Comparison of ENCODE assay signal across 16 cellular contexts in the genomic region with DNA sequence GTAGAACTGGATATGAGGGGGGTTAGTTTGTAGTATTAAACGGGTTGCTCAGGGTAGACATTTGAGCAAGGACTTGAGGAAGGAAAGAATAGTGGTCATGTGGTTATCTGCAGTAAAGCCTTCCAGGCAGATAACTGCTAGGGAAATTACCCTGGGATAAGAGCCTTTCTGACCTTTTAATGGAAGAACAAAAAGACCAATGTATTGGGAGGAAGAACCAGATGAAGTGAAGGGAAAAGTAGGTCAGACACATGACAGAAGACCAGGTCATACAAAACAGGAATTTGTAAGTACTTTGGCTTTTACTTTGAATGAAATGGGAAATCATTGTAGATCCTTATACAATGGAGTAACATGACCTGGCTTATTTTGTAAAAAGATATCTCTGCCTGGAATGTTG.
A peak's percentile ranks its signal among the peaks of the same experiment; 100 is the strongest.
DNase-seq lines count a peak whose midpoint lies in the region; ATAC-seq and TF ChIP-seq lines count a peak whose summit lies in the region.
"Had no signal": no experiment of that assay in that cellular context is flagged by ENCODE, and none has a peak within 500 bp of the region (broad histone marks: within the 10 kb centered on the region; RNA-seq: fewer than 3 reads in every experiment).

No MANE protein-coding gene starts in this region.

- POLR2A ChIA-PET in WTC11 (lab: Charles Lee) = interaction anchor here (0.6 kb wide), 1 partner anchor 1061 kb away, joined by 3 read pairs; no protein-coding TSS in a partner anchor

- H3K56ac ChIP-seq in mesendoderm (ENCODE audit: low read length) = no peak overlapping the region

- no peaks in the 10 kb centered on the region for H3K9me3 Mint-ChIP-seq in WTC11
- H3K9me3 Mint-ChIP-seq: CD8-positive, alpha-beta memory T cell; H9 had no signal

- no peak overlapping the region for H3K4me3 ChIP-seq in mesendoderm (ENCODE audit: low read length)

- no peak overlapping the region for H4K5ac ChIP-seq in mesendoderm (ENCODE audit: low read length)

- WGBS in mesendoderm (ENCODE audit: extremely low coverage, insufficient coverage, low lambda C conversion rate) = 100% methylated on average over 1 of the region's 1 CpG

- no peaks in the 10 kb centered on the region for H3K27me3 ChIP-seq in mesendoderm (ENCODE audit: insufficient read depth, low read length, poor library complexity)
- H3K27me3 ChIP-seq: BE2C had no signal

- H3K4ac ChIP-seq in mesendoderm (ENCODE audit: low read depth, low read length) = no peak overlapping the region

- H3K27ac Mint-ChIP-seq in WTC11 = 0 out of 2 replicates have a peak overlapping the region, but pooled peaks have one; percentile 9
- H3K27ac Mint-ChIP-seq: CD4-positive, CD25-positive, alpha-beta regulatory T cell; CD8-positive, alpha-beta memory T cell; H9 had no signal

- no peak overlapping the region for H3K23ac ChIP-seq in mesendoderm (ENCODE audit: low read length)

- no peak overlapping the region for H2BK120ac ChIP-seq in mesendoderm (ENCODE audit: low read depth, low read length)

- H3K4me1 Mint-ChIP-seq in WTC11 = peaks cover 15% of the 10 kb centered on the region
- H3K4me1 Mint-ChIP-seq: CD8-positive, alpha-beta memory T cell had no signal

- no peak overlapping the region for H2AK5ac ChIP-seq in mesendoderm (ENCODE audit: low read length)

- H3K79me1 ChIP-seq in mesendoderm (ENCODE audit: low read length) = no peaks in the 10 kb centered on the region

- H3K79me2 ChIP-seq in mesendoderm (ENCODE audit: control insufficient read depth, insufficient read depth, low read length) = no peaks in the 10 kb centered on the region

- ATAC-seq in WTC11 (no peak), GM18861 (IDR thresholded peaks at IDR 0.05; ENCODE audit: unreplicated experiment) (no peak), GM19035 (IDR thresholded peaks at IDR 0.05; ENCODE audit: unreplicated experiment) (no peak)

- CTCF ChIA-PET in WTC11 (lab: Charles Lee) = no interaction called here

- H3K18ac ChIP-seq in mesendoderm (ENCODE audit: low read length) = no peak overlapping the region

- no peaks in the 10 kb centered on the region for H3K27me3 Mint-ChIP-seq in WTC11 (ENCODE audit: low read depth)
- H3K27me3 Mint-ChIP-seq: CD4-positive, CD25-positive, alpha-beta regulatory T cell had no signal

- no peaks in the 10 kb centered on the region for H3K4me1 ChIP-seq in mesendoderm (ENCODE audit: control insufficient read depth, low read depth, low read length)
- H3K4me1 ChIP-seq: BE2C, Caco-2 had no signal

- H3K9ac ChIP-seq in mesendoderm (ENCODE audit: low read length) = no peak overlapping the region

- H3K4me3 Mint-ChIP-seq in WTC11 = no peak overlapping the region
- H3K4me3 Mint-ChIP-seq: CD4-positive, CD25-positive, alpha-beta regulatory T cell; CD8-positive, alpha-beta memory T cell; H9 had no signal

- no peak overlapping the region for H2BK15ac ChIP-seq in mesendoderm (replicated peaks; ENCODE audit: low read depth)

- H3K36me3 Mint-ChIP-seq in WTC11 = no peaks in the 10 kb centered on the region
- H3K36me3 Mint-ChIP-seq: CD4-positive, CD25-positive, alpha-beta regulatory T cell; CD8-positive, alpha-beta memory T cell had no signal

- no peak for TF ChIP-seq CTCF in WTC11 (IDR thresholded peaks at IDR 0.05)

- no peak overlapping the region for H3K4me2 ChIP-seq in mesendoderm (ENCODE audit: low read length)

- H4K8ac ChIP-seq in mesendoderm (ENCODE audit: low read depth, low read length) = no peak overlapping the region

- no peak overlapping the region for H3K27ac ChIP-seq in mesendoderm (ENCODE audit: low read depth, low read length)

- DNase-seq in WTC11 (ENCODE audit: low spot score) (no peak), epidermal melanocyte (ENCODE audit: insufficient read length, low spot score) (peak; percentile 20), mesendoderm (peak; percentile 11), HuH-7.5 (ENCODE audit: low spot score) (no peak)
- DNase-seq in stimulated activated CD4-positive, alpha-beta T cell treated with anti-CD3 and anti-CD28 coated beads, Interleukin-4, amount 100 ng/mL, for 4 hours = no peak
- DNase-seq: ACHN; BE2C; C1 segment of cervical spinal cord; Caco-2; CD4-positive, CD25-positive, alpha-beta regulatory T cell; CD8-positive, alpha-beta memory T cell; DMS79; GDM1; H9 had no signal

- H3K36me3 ChIP-seq in mesendoderm (ENCODE audit: control insufficient read depth, insufficient read depth, low read length) = no peaks in the 10 kb centered on the region
- H3K36me3 ChIP-seq: BE2C had no signal

- no peak overlapping the region for H2BK5ac ChIP-seq in mesendoderm (ENCODE audit: low read length)

TF ChIP-seq in WTC11, 78 proteins besides CTCF, POLR2A, EP300 and RAD21:
- no peak for TF ChIP-seq EMX1 (CRISPR knock-in tag; IDR thresholded peaks at IDR 0.05)
- TF ChIP-seq SOX15 (CRISPR knock-in tag; IDR thresholded peaks at IDR 0.05) = no peak
- TF ChIP-seq PRRX2 (CRISPR knock-in tag; IDR thresholded peaks at IDR 0.05) = no peak
- TF ChIP-seq, protein P1, sequence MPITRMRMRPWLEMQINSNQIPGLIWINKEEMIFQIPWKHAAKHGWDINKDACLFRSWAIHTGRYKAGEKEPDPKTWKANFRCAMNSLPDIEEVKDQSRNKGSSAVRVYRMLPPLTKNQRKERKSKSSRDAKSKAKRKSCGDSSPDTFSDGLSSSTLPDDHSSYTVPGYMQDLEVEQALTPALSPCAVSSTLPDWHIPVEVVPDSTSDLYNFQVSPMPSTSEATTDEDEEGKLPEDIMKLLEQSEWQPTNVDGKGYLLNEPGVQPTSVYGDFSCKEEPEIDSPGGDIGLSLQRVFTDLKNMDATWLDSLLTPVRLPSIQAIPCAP (CRISPR knock-in tag; IDR thresholded peaks at IDR 0.05) = no peak
- TF ChIP-seq SP1 (CRISPR knock-in tag; conservative IDR thresholded peaks at IDR 0.05) = no peak
- TF ChIP-seq, protein P2, sequence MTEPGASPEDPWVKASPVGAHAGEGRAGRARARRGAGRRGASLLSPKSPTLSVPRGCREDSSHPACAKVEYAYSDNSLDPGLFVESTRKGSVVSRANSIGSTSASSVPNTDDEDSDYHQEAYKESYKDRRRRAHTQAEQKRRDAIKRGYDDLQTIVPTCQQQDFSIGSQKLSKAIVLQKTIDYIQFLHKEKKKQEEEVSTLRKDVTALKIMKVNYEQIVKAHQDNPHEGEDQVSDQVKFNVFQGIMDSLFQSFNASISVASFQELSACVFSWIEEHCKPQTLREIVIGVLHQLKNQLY (CRISPR knock-in tag; IDR thresholded peaks at IDR 0.05) = no peak
- no peak for TF ChIP-seq KAT7 (CRISPR knock-in tag; IDR thresholded peaks at IDR 0.05; ENCODE audit: borderline replicate concordance)
- TF ChIP-seq IRF2 (CRISPR knock-in tag; IDR thresholded peaks at IDR 0.05; ENCODE audit: borderline replicate concordance, low read depth) = no peak
- TF ChIP-seq ESRRA (CRISPR knock-in tag; IDR thresholded peaks at IDR 0.05; ENCODE audit: borderline replicate concordance) = no peak
- TF ChIP-seq NFYB (CRISPR knock-in tag; conservative IDR thresholded peaks at IDR 0.05; ENCODE audit: low read depth) = no peak
- TF ChIP-seq PRDM15 (CRISPR knock-in tag; IDR thresholded peaks at IDR 0.05) = no peak
- no peak for TF ChIP-seq ZNF317 (CRISPR knock-in tag; IDR thresholded peaks at IDR 0.05; ENCODE audit: borderline replicate concordance, low read depth)
- TF ChIP-seq CREM (CRISPR knock-in tag; IDR thresholded peaks at IDR 0.05) = no peak
- TF ChIP-seq, protein P3, sequence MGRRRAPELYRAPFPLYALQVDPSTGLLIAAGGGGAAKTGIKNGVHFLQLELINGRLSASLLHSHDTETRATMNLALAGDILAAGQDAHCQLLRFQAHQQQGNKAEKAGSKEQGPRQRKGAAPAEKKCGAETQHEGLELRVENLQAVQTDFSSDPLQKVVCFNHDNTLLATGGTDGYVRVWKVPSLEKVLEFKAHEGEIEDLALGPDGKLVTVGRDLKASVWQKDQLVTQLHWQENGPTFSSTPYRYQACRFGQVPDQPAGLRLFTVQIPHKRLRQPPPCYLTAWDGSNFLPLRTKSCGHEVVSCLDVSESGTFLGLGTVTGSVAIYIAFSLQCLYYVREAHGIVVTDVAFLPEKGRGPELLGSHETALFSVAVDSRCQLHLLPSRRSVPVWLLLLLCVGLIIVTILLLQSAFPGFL (CRISPR knock-in tag; IDR thresholded peaks at IDR 0.05; ENCODE audit: borderline replicate concordance) = no peak
- TF ChIP-seq FOXP1 (CRISPR knock-in tag; IDR thresholded peaks at IDR 0.05; ENCODE audit: borderline replicate concordance) = no peak

Comparison
In these comparisons a context has a peak if more than half of its experiments do, and no peak if none do; other contexts are left out.
1. DNase-seq: peak in epidermal melanocyte (single experiment) and mesendoderm (single experiment); none in WTC11 (single experiment), HuH-7.5 (single experiment) and stimulated activated CD4-positive, alpha-beta T cell treated with anti-CD3 and anti-CD28 coated beads, Interleukin-4, amount 100 ng/mL, for 4 hours (0 of 2).